In genomic region chr4:129233691-129234090, GRCh38 we compare ENCODE assay signal across 30 cellular contexts.
"Had no signal": no experiment of that assay in that cellular context is flagged by ENCODE, and none has a peak within 500 bp of the region (broad histone marks: within the 10 kb centered on the region; RNA-seq: fewer than 3 reads in every experiment).

No MANE protein-coding gene starts in this region.

- H3K36me3 ChIP-seq: ascending aorta, cardiac muscle cell, gastroesophageal sphincter, ovary, right lobe of liver, thoracic aorta, WERI-Rb-1 had no signal

- H3K4me3 ChIP-seq: ascending aorta, cardiac muscle cell, gastroesophageal sphincter, hepatocyte, ovary, right lobe of liver, thoracic aorta had no signal

- H3K27ac Mint-ChIP-seq: activated CD4-positive, alpha-beta memory T cell treated with anti-CD3 and anti-CD28 coated beads for 36 hours; activated CD4-positive, alpha-beta T cell treated with anti-CD3 and anti-CD28 coated beads, Interleukin-2, amount 10 ng/mL, durations not matched to agents 24 days and 14 days; activated naive CD4-positive, alpha-beta T cell treated with anti-CD3 and anti-CD28 coated beads, Interleukin-2, amount 10 ng/mL, durations not matched to agents 7 days and 5 days; activated naive CD8-positive, alpha-beta T cell treated with anti-CD3 and anti-CD28 coated beads, Interleukin-2, amount 10 ng/mL, durations not matched to agents 7 days and 5 days; effector memory CD8-positive, alpha-beta T cell; progenitor cell of endocrine pancreas; stimulated activated effector memory CD8-positive, alpha-beta T cell treated with anti-CD3 and anti-CD28 coated beads, Interleukin-12 subunit alpha, Interleukin-12 subunit beta, amount 100 ng/mL, for 72 hours; stimulated activated naive CD8-positive, alpha-beta T cell treated with anti-CD3 and anti-CD28 coated beads, Interleukin-15, Interleukin-2, amounts not matched to agents 100 ng/mL and 50 ng/mL, for 24 hours had no signal

- H3K27me3 Mint-ChIP-seq: activated CD4-positive, alpha-beta T cell treated with anti-CD3 and anti-CD28 coated beads, Interleukin-2, amount 10 ng/mL, durations not matched to agents 24 days and 14 days; activated naive CD4-positive, alpha-beta T cell treated with anti-CD3 and anti-CD28 coated beads, Interleukin-2, amount 10 ng/mL, durations not matched to agents 7 days and 5 days; brain; progenitor cell of endocrine pancreas had no signal

- H3K4me1 Mint-ChIP-seq: activated CD4-positive, alpha-beta T cell treated with anti-CD3 and anti-CD28 coated beads, Interleukin-2, amount 10 ng/mL, durations not matched to agents 24 days and 14 days; activated naive CD4-positive, alpha-beta T cell treated with anti-CD3 and anti-CD28 coated beads, Interleukin-2, amount 10 ng/mL, durations not matched to agents 7 days and 5 days; activated naive CD8-positive, alpha-beta T cell treated with anti-CD3 and anti-CD28 coated beads, Interleukin-2, amount 10 ng/mL, durations not matched to agents 7 days and 5 days; stimulated activated effector memory CD8-positive, alpha-beta T cell treated with anti-CD3 and anti-CD28 coated beads, Interleukin-12 subunit alpha, Interleukin-12 subunit beta, amount 100 ng/mL, for 72 hours had no signal

- H3K27ac ChIP-seq: ascending aorta, cardiac muscle cell, gastroesophageal sphincter, hepatocyte, ovary, right lobe of liver, thoracic aorta, WERI-Rb-1 had no signal

- H3K79me2 ChIP-seq: hepatocyte had no signal

- H3K4me1 ChIP-seq: ascending aorta, gastroesophageal sphincter had no signal

- H3K4me3 Mint-ChIP-seq: activated CD4-positive, alpha-beta memory T cell treated with anti-CD3 and anti-CD28 coated beads for 36 hours; activated CD4-positive, alpha-beta T cell treated with anti-CD3 and anti-CD28 coated beads, Interleukin-2, amount 10 ng/mL, durations not matched to agents 24 days and 14 days; activated naive CD4-positive, alpha-beta T cell treated with anti-CD3 and anti-CD28 coated beads, Interleukin-2, amount 10 ng/mL, durations not matched to agents 7 days and 5 days; activated naive CD8-positive, alpha-beta T cell treated with anti-CD3 and anti-CD28 coated beads, Interleukin-2, amount 10 ng/mL, durations not matched to agents 7 days and 5 days; brain; effector memory CD8-positive, alpha-beta T cell; nephron; stimulated activated effector memory CD8-positive, alpha-beta T cell treated with anti-CD3 and anti-CD28 coated beads, Interleukin-12 subunit alpha, Interleukin-12 subunit beta, amount 100 ng/mL, for 72 hours; stimulated activated naive CD8-positive, alpha-beta T cell treated with anti-CD3 and anti-CD28 coated beads, Interleukin-15, Interleukin-2, amounts not matched to agents 100 ng/mL and 50 ng/mL, for 24 hours had no signal

- ATAC-seq: activated CD4-positive, CD25-positive, alpha-beta regulatory T cell treated with anti-CD3 and anti-CD28 coated beads, Interleukin-2, amount 50 U/mL, for 24 hours; effector memory CD8-positive, alpha-beta T cell; gastroesophageal sphincter; left ventricle myocardium superior; right lobe of liver; stimulated activated effector memory CD8-positive, alpha-beta T cell treated with anti-CD3 and anti-CD28 coated beads, Interleukin-12 subunit alpha, Interleukin-12 subunit beta, amount 100 ng/mL, for 72 hours had no signal

- DNase-seq: activated CD4-positive, alpha-beta memory T cell treated with anti-CD3 and anti-CD28 coated beads for 36 hours; activated CD4-positive, alpha-beta T cell treated with anti-CD3 and anti-CD28 coated beads, Interleukin-2, amount 10 ng/mL, durations not matched to agents 24 days and 14 days; activated CD8-positive, alpha-beta memory T cell treated with anti-CD3 and anti-CD28 coated beads, Interleukin-2, amount 50 U/mL, for 4 hours; activated gamma-delta T cell; activated naive CD4-positive, alpha-beta T cell treated with anti-CD3 and anti-CD28 coated beads, Interleukin-2, amount 10 ng/mL, durations not matched to agents 7 days and 5 days; activated naive CD8-positive, alpha-beta T cell treated with anti-CD3 and anti-CD28 coated beads, Interleukin-2, amount 10 ng/mL, durations not matched to agents 7 days and 5 days; activated T-cell treated with anti-CD3 and anti-CD28 coated beads, Interleukin-2, amount 50 U/mL, for 1 hour; cortex of kidney; effector memory CD8-positive, alpha-beta T cell; erythroblast; islet precursor cell; left ventricle myocardium superior; ovary; right lobe of liver; stimulated activated CD4-positive, alpha-beta T cell treated with anti-CD3 and anti-CD28 coated beads, Interleukin-12 subunit alpha, Interleukin-12 subunit beta, amount 100 ng/mL, for 4 hours; stimulated activated CD4-positive, alpha-beta T cell treated with anti-CD3 and anti-CD28 coated beads, Interleukin-4, amount 100 ng/mL, for 1 hour; T1000; trophoblast cell; WERI-Rb-1 had no signal

- H3K9me3 Mint-ChIP-seq: activated CD4-positive, alpha-beta memory T cell treated with anti-CD3 and anti-CD28 coated beads for 36 hours; activated CD4-positive, alpha-beta T cell treated with anti-CD3 and anti-CD28 coated beads, Interleukin-2, amount 10 ng/mL, durations not matched to agents 24 days and 14 days; activated naive CD4-positive, alpha-beta T cell treated with anti-CD3 and anti-CD28 coated beads, Interleukin-2, amount 10 ng/mL, durations not matched to agents 7 days and 5 days; activated naive CD8-positive, alpha-beta T cell treated with anti-CD3 and anti-CD28 coated beads, Interleukin-2, amount 10 ng/mL, durations not matched to agents 7 days and 5 days; effector memory CD8-positive, alpha-beta T cell; nephron; stimulated activated effector memory CD8-positive, alpha-beta T cell treated with anti-CD3 and anti-CD28 coated beads, Interleukin-12 subunit alpha, Interleukin-12 subunit beta, amount 100 ng/mL, for 72 hours; stimulated activated naive CD8-positive, alpha-beta T cell treated with anti-CD3 and anti-CD28 coated beads, Interleukin-15, Interleukin-2, amounts not matched to agents 100 ng/mL and 50 ng/mL, for 24 hours had no signal

- H3K27me3 ChIP-seq: ascending aorta, cardiac muscle cell, gastroesophageal sphincter, hepatocyte, ovary, right lobe of liver had no signal

- H3K4me2 ChIP-seq: hepatocyte had no signal

- H3K36me3 Mint-ChIP-seq: activated CD4-positive, alpha-beta memory T cell treated with anti-CD3 and anti-CD28 coated beads for 36 hours; activated naive CD4-positive, alpha-beta T cell treated with anti-CD3 and anti-CD28 coated beads, Interleukin-2, amount 10 ng/mL, durations not matched to agents 7 days and 5 days; activated naive CD8-positive, alpha-beta T cell treated with anti-CD3 and anti-CD28 coated beads, Interleukin-2, amount 10 ng/mL, durations not matched to agents 7 days and 5 days; brain; stimulated activated effector memory CD8-positive, alpha-beta T cell treated with anti-CD3 and anti-CD28 coated beads, Interleukin-12 subunit alpha, Interleukin-12 subunit beta, amount 100 ng/mL, for 72 hours had no signal
